Comparison of ENCODE assay signal across 16 cellular contexts in the genomic region with DNA sequence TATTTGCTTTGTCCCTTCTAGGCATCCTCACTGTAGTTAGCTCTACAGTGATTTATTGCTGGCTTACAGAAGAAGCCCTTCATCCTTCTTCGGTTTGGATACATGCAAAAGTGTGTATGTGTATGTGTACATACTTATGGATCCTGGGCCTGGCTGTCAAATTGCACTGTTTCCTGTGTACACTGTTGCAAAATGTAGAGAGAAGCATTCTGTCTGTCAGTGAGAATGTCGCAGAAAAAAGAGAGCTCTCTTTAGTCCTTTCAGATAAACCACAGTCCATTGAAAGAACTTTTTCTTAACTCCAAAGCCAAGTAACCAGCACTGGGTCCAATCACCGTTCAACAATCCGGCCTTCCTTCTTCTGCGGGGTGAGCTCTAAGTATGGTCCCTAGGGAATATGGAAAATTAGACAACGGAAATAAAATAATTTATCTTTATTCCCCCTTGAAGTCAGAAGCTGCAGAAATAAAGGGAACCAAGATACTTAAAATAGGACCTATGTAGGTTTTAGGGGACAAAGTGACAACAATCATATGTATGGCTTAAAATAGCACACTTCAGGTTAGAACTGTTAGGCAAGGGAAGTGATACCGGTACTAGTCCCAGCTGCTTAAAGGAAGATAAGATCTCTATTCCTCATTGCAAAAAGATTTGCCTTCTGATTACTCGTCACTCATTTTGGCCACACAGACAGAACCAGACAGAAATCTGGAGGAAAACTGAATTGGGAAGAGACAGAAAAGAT.
DNase-seq lines count a peak whose midpoint lies in the region; ATAC-seq and TF ChIP-seq lines count a peak whose summit lies in the region.
"Had no signal": no experiment of that assay in that cellular context is flagged by ENCODE, and none has a peak within 500 bp of the region (broad histone marks: within the 10 kb centered on the region; RNA-seq: fewer than 3 reads in every experiment).

No MANE protein-coding gene starts in this region.

- peaks cover 0 to 10% (median 6%) of the 10 kb centered on the region in 11 experiments; a peak in 8 of 22 replicates for H3K9me3 ChIP-seq in BLaER1 treated with 17β-estradiol and CSF1 and Interleukin-3, amounts not matched to agents 10 nM and 100 nM (replicated peaks in 1 of 11)
- peaks cover 17% of the 10 kb centered on the region; the same call in 1 of the 2 replicates for H3K9me3 ChIP-seq in OCI-LY7 (ENCODE audit: low read length)
- H3K9me3 ChIP-seq: suprapubic skin had no signal

- peak overlapping the region; percentile 53; the same call in 1 of the 2 replicates for H2AFZ ChIP-seq in OCI-LY7 (ENCODE audit: low read length)
- H2AFZ ChIP-seq: hepatocyte had no signal

- TF ChIP-seq CTCF in OCI-LY7 (conservative IDR thresholded peaks at IDR 0.05; ENCODE audit: low read length): no peak

- no peaks in the 10 kb centered on the region for H4K20me1 ChIP-seq in BLaER1 treated with 17β-estradiol and CSF1 and Interleukin-3, amounts not matched to agents 10 nM and 100 nM
- H4K20me1 ChIP-seq in OCI-LY7 (ENCODE audit: insufficient read depth, low read length): no peaks in the 10 kb centered on the region

- no peaks in the 10 kb centered on the region for H3K27me3 ChIP-seq in BLaER1 treated with 17β-estradiol and CSF1 and Interleukin-3, amounts not matched to agents 10 nM and 100 nM
- H3K27me3 ChIP-seq: hepatocyte, suprapubic skin had no signal

- H3K4me2 ChIP-seq in BLaER1 treated with 17β-estradiol and CSF1 and Interleukin-3, amounts not matched to agents 10 nM and 100 nM: peak overlapping the region; percentile 27 to 60 (median 51); a peak in 21 of 22 replicates
- H3K4me2 ChIP-seq in OCI-LY7 (ENCODE audit: low read length): peak overlapping the region; percentile 60
- H3K4me2 ChIP-seq: hepatocyte had no signal

- intact Hi-C loops in OCI-LY7 (cut with micrococcal nuclease; ENCODE audit: unreplicated experiment): loop anchor here (5.0 kb wide), 1 partner anchor 53 kb away; no protein-coding TSS in a partner anchor

- DNase-seq in OCI-LY7 (ENCODE audit: low spot score) (peak; percentile 80), GF-D8 (lab: John Stamatoyannopoulos, UW) (no peak), dermis blood vessel endothelial cell (no peak), epidermal melanocyte (ENCODE audit: insufficient read length, low spot score) (no peak), glomerular visceral epithelial cell (ENCODE audit: extremely low spot score) (no peak)
- DNase-seq: activated CD4-positive, alpha-beta memory T cell treated with anti-CD3 and anti-CD28 coated beads for 36 hours; Calu3; cortex of kidney; H7; left cardiac atrium; NCI-H510A treated with DMSO at 0.1 percent for 48 hours had no signal

- peaks cover 11 to 61% (median 43%) of the 10 kb centered on the region in 10 experiments for H3K4me1 ChIP-seq in BLaER1 treated with 17β-estradiol and CSF1 and Interleukin-3, amounts not matched to agents 10 nM and 100 nM
- H3K4me1 ChIP-seq in OCI-LY7 (ENCODE audit: insufficient read depth, low read length, poor library complexity, severe bottlenecking): peaks cover 64% of the 10 kb centered on the region
- H3K4me1 ChIP-seq: suprapubic skin had no signal

- ATAC-seq in GM19438 (IDR thresholded peaks at IDR 0.05; ENCODE audit: low read depth, unreplicated experiment) (peak; percentile 72), HG03159 (IDR thresholded peaks at IDR 0.05; ENCODE audit: unreplicated experiment) (peak; percentile 89)
- ATAC-seq: left cardiac atrium had no signal

- no peak overlapping the region for H3K4me3 ChIP-seq in BLaER1 treated with 17β-estradiol and CSF1 and Interleukin-3, amounts not matched to agents 10 nM and 100 nM
- H3K4me3 ChIP-seq in OCI-LY7 (ENCODE audit: low read depth, low read length, poor library complexity, severe bottlenecking): peak overlapping the region; percentile 14
- H3K4me3 ChIP-seq: hepatocyte, suprapubic skin had no signal

- POLR2A ChIA-PET in OCI-LY7 (lab: Charles Lee): interaction anchor here (0.5 to 2.8 kb wide), 12 partner anchors 12 to 223 kb away, joined by 3 to 17 read pairs (median 4); no protein-coding TSS in a partner anchor

- no TSS peak for BruUV-seq in OCI-LY7 (replicated peaks; lab: Mats Ljungman, UMichigan)

- H3K36me3 ChIP-seq in BLaER1 treated with 17β-estradiol and CSF1 and Interleukin-3, amounts not matched to agents 10 nM and 100 nM: no peaks in the 10 kb centered on the region
- H3K36me3 ChIP-seq in OCI-LY7 (ENCODE audit: insufficient read depth, low read length): peaks cover 11% of the 10 kb centered on the region
- H3K36me3 ChIP-seq: suprapubic skin had no signal

- H3K27ac ChIP-seq in BLaER1 treated with 17β-estradiol and CSF1 and Interleukin-3, amounts not matched to agents 10 nM and 100 nM: no peak overlapping the region
- H3K27ac ChIP-seq in OCI-LY7 (ENCODE audit: low read depth, low read length, poor library complexity, severe bottlenecking): peak overlapping the region; percentile 43
- H3K27ac ChIP-seq: hepatocyte, suprapubic skin had no signal

- no peaks in the 10 kb centered on the region for H3K9me2 ChIP-seq in OCI-LY7 (ENCODE audit: insufficient read depth, low read length)

- H3K9ac ChIP-seq in BLaER1 treated with 17β-estradiol and CSF1 and Interleukin-3, amounts not matched to agents 10 nM and 100 nM: no peak overlapping the region

- CTCF ChIA-PET in OCI-LY7 (lab: Charles Lee; ENCODE audit: unreplicated experiment): interaction anchor here (0.6 to 1.0 kb wide), 2 partner anchors 11 to 18 kb away, joined by 3 read pairs; no protein-coding TSS in a partner anchor

- no peaks in the 10 kb centered on the region for H3K79me2 ChIP-seq in OCI-LY7 (ENCODE audit: insufficient read depth, low read depth, low read length)
- H3K79me2 ChIP-seq: hepatocyte had no signal
